Comparison of ENCODE assay signal across 1 cellular context in the genomic region with DNA sequence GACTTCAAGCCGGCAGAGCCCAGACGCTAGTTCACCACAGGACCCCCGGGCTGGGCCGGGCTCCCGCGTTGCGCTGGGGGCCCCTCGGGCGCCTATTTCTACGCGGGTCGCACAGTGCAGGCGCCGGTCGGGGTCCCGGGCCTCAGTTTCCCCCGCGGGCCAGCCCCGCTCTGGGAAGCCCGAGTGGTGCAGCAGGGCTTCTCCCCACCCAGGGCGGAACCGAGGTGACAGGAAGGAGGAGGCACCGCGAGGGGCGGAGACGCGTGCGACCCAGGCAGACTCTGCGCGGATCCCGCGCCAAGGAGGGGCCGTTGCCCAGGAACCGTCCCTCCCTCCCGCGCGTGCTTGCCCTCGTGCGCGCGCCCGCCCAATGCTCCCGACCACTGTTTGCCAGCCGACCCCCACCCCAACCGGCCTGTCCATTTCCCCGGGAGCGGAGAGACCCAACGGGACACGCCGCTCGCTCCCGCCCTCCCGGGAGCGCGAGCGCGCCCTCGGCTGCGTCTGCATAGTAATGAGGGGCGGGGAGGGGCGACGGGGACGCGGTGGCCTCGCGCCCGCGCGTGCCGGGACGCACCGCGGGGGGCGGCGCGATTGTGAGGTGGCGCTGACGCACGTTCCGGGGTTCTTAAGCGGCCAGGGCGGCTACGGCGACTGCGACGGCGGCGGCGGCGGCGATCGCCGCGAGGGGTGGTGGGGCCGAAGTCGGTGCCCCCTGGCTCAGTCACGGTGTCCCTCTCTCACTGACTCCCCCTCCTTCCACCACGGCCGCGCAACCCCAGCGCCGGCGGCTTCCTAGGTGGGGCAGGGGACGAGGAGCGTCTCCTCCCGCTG.
A peak's percentile ranks its signal among the peaks of the same experiment; 100 is the strongest.
TF ChIP-seq lines count a peak whose summit lies in the region.

CPEB2 (plus strand) TSS at position 657 of the 834 bp plus-strand sequence. CDS start 193 bp downstream, outside the sequence.

TF ChIP-seq in HepG2, 621 proteins besides CTCF, POLR2A, EP300 and RAD21 (continued from another document and continues in another):
- TF ChIP-seq E2F1 (CRISPR knock-in tag; IDR thresholded peaks at IDR 0.05) (peak; percentile 69), HNF4A (CRISPR knock-in tag; IDR thresholded peaks at IDR 0.05) (no peak), ZNF766 (CRISPR knock-in tag; IDR thresholded peaks at IDR 0.05; ENCODE audit: borderline replicate concordance) (no peak), ZNF253 (CRISPR knock-in tag; IDR thresholded peaks at IDR 0.05; ENCODE audit: borderline replicate concordance) (0 out of 2 replicates have a peak, but pooled peaks have one; percentile 25), PLRG1 (conservative IDR thresholded peaks at IDR 0.05) (no peak), KDM2A (CRISPR knock-in tag; IDR thresholded peaks at IDR 0.05; ENCODE audit: borderline replicate concordance, low read depth) (peak; percentile 17; the same call in 1 of the 2 replicates), ZNF354B (CRISPR knock-in tag; IDR thresholded peaks at IDR 0.05) (no peak), FUBP1 (CRISPR knock-in tag; IDR thresholded peaks at IDR 0.05; ENCODE audit: borderline replicate concordance) (no peak), POGZ (CRISPR knock-in tag; IDR thresholded peaks at IDR 0.05) (peak; percentile 8), MTA3 (CRISPR knock-in tag; IDR thresholded peaks at IDR 0.05) (no peak), EEA1 (CRISPR knock-in tag; IDR thresholded peaks at IDR 0.05; ENCODE audit: borderline replicate concordance) (no peak), RFX1 (IDR thresholded peaks at IDR 0.05) (peak; percentile 20; the same call in 1 of the 2 replicates), ZNF576 (CRISPR knock-in tag; IDR thresholded peaks at IDR 0.05) (no peak), MTF2 (CRISPR knock-in tag; IDR thresholded peaks at IDR 0.05; ENCODE audit: borderline replicate concordance) (no peak), GABPB1 (CRISPR knock-in tag; IDR thresholded peaks at IDR 0.05) (peak; percentile 89), PHF8 (CRISPR knock-in tag; IDR thresholded peaks at IDR 0.05) (peak; percentile 82), HNRNPH1 (optimal IDR thresholded peaks at IDR 0.05; ENCODE audit: low read depth, low read length) (no peak), JDP2 (CRISPR knock-in tag; IDR thresholded peaks at IDR 0.05; ENCODE audit: borderline replicate concordance) (no peak; the same call in 1 of the 2 replicates), ZNF430 (CRISPR knock-in tag; IDR thresholded peaks at IDR 0.05) (no peak; the same call in 1 of the 2 replicates), ZNF326 (CRISPR knock-in tag; IDR thresholded peaks at IDR 0.05; ENCODE audit: borderline replicate concordance) (no peak), TCF12 (IDR thresholded peaks at IDR 0.05) (no peak), TCF12 (CRISPR knock-in tag; IDR thresholded peaks at IDR 0.05) (no peak), ZNF605 (CRISPR knock-in tag; IDR thresholded peaks at IDR 0.05) (no peak; the same call in 1 of the 2 replicates), ZBTB1 (CRISPR knock-in tag; IDR thresholded peaks at IDR 0.05; ENCODE audit: borderline replicate concordance) (no peak), GFI1 (CRISPR knock-in tag; IDR thresholded peaks at IDR 0.05; ENCODE audit: borderline replicate concordance) (no peak), KDM5B (CRISPR knock-in tag; IDR thresholded peaks at IDR 0.05; ENCODE audit: borderline replicate concordance) (peak; percentile 38; the same call in 1 of the 2 replicates), MIER2 (CRISPR knock-in tag; IDR thresholded peaks at IDR 0.05) (no peak), PHF20 (CRISPR knock-in tag; IDR thresholded peaks at IDR 0.05) (peak; percentile 45; the same call in 1 of the 2 replicates), NR0B2 (CRISPR knock-in tag; IDR thresholded peaks at IDR 0.05) (no peak), ZNF737 (CRISPR knock-in tag; IDR thresholded peaks at IDR 0.05; ENCODE audit: borderline replicate concordance) (no peak), SMC3 (IDR thresholded peaks at IDR 0.05; ENCODE audit: low read length) (no peak), NCOA5 (CRISPR knock-in tag; IDR thresholded peaks at IDR 0.05) (no peak), SP4 (CRISPR knock-in tag; IDR thresholded peaks at IDR 0.05) (peak; percentile 43; the same call in 1 of the 2 replicates), SRY (CRISPR knock-in tag; IDR thresholded peaks at IDR 0.05) (no peak; the same call in 1 of the 2 replicates), KDM3A (CRISPR knock-in tag; IDR thresholded peaks at IDR 0.05; ENCODE audit: low read depth) (0 out of 2 replicates have a peak, but pooled peaks have one; percentile 29), NCOA1 (CRISPR knock-in tag; IDR thresholded peaks at IDR 0.05) (no peak), RELA (CRISPR knock-in tag; IDR thresholded peaks at IDR 0.05) (0 out of 2 replicates have a peak, but pooled peaks have one; percentile 16), POLR2AphosphoS5 (IDR thresholded peaks at IDR 0.05; ENCODE audit: low read depth, low read length) (peak; percentile 82), ZNF468 (CRISPR knock-in tag; IDR thresholded peaks at IDR 0.05) (no peak), ZNF770 (CRISPR knock-in tag; IDR thresholded peaks at IDR 0.05) (0 out of 2 replicates have a peak, but pooled peaks have one; percentile 50), NFRKB (IDR thresholded peaks at IDR 0.05) (no peak), ZNF556 (CRISPR knock-in tag; IDR thresholded peaks at IDR 0.05; ENCODE audit: borderline replicate concordance) (0 out of 2 replicates have a peak, but pooled peaks have one; percentile 22)
- TF ChIP-seq, protein P1, sequence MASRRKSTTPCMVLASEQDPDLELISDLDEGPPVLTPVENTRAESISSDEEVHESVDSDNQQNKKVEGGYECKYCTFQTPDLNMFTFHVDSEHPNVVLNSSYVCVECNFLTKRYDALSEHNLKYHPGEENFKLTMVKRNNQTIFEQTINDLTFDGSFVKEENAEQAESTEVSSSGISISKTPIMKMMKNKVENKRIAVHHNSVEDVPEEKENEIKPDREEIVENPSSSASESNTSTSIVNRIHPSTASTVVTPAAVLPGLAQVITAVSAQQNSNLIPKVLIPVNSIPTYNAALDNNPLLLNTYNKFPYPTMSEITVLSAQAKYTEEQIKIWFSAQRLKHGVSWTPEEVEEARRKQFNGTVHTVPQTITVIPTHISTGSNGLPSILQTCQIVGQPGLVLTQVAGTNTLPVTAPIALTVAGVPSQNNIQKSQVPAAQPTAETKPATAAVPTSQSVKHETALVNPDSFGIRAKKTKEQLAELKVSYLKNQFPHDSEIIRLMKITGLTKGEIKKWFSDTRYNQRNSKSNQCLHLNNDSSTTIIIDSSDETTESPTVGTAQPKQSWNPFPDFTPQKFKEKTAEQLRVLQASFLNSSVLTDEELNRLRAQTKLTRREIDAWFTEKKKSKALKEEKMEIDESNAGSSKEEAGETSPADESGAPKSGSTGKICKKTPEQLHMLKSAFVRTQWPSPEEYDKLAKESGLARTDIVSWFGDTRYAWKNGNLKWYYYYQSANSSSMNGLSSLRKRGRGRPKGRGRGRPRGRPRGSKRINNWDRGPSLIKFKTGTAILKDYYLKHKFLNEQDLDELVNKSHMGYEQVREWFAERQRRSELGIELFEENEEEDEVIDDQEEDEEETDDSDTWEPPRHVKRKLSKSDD (CRISPR knock-in tag; IDR thresholded peaks at IDR 0.05; ENCODE audit: low read depth) = peak; percentile 75; the same call in 1 of the 2 replicates
- TF ChIP-seq, protein P2, sequence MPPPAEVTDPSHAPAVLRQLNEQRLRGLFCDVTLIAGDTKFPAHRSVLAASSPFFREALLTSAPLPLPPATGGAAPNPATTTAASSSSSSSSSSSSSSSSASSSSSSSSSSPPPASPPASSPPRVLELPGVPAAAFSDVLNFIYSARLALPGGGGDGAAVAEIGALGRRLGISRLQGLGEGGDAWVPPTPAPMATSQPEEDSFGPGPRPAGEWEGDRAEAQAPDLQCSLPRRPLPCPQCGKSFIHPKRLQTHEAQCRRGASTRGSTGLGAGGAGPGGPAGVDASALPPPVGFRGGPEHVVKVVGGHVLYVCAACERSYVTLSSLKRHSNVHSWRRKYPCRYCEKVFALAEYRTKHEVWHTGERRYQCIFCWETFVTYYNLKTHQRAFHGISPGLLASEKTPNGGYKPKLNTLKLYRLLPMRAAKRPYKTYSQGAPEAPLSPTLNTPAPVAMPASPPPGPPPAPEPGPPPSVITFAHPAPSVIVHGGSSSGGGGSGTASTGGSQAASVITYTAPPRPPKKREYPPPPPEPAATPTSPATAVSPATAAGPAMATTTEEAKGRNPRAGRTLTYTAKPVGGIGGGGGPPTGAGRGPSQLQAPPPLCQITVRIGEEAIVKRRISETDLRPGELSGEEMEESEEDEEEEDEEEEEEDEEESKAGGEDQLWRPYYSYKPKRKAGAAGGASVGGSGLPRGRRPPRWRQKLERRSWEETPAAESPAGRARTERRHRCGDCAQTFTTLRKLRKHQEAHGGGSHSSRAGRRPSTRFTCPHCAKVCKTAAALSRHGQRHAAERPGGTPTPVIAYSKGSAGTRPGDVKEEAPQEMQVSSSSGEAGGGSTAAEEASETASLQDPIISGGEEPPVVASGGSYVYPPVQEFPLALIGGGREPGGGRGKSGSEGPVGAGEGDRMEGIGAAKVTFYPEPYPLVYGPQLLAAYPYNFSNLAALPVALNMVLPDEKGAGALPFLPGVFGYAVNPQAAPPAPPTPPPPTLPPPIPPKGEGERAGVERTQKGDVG (CRISPR knock-in tag; IDR thresholded peaks at IDR 0.05; ENCODE audit: borderline replicate concordance) = no peak
- TF ChIP-seq, protein P3, sequence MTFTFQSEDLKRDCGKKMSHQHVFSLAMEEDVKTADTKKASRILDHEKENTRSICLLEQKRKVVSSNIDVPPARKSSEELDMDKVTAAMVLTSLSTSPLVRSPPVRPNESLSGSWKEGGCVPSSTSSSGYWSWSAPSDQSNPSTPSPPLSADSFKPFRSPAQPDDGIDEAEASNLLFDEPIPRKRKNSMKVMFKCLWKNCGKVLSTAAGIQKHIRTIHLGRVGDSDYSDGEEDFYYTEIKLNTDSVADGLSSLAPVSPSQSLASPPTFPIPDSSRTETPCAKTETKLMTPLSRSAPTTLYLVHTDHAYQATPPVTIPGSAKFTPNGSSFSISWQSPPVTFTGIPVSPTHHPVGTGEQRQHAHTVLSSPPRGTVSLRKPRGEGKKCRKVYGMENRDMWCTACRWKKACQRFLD (CRISPR knock-in tag; IDR thresholded peaks at IDR 0.05; ENCODE audit: borderline replicate concordance) = peak; percentile 26; the same call in 1 of the 2 replicates
- TF ChIP-seq, protein P4, sequence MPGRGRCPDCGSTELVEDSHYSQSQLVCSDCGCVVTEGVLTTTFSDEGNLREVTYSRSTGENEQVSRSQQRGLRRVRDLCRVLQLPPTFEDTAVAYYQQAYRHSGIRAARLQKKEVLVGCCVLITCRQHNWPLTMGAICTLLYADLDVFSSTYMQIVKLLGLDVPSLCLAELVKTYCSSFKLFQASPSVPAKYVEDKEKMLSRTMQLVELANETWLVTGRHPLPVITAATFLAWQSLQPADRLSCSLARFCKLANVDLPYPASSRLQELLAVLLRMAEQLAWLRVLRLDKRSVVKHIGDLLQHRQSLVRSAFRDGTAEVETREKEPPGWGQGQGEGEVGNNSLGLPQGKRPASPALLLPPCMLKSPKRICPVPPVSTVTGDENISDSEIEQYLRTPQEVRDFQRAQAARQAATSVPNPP (CRISPR knock-in tag; IDR thresholded peaks at IDR 0.05) = 0 out of 2 replicates have a peak, but pooled peaks have one; percentile 22
- TF ChIP-seq, protein P5, sequence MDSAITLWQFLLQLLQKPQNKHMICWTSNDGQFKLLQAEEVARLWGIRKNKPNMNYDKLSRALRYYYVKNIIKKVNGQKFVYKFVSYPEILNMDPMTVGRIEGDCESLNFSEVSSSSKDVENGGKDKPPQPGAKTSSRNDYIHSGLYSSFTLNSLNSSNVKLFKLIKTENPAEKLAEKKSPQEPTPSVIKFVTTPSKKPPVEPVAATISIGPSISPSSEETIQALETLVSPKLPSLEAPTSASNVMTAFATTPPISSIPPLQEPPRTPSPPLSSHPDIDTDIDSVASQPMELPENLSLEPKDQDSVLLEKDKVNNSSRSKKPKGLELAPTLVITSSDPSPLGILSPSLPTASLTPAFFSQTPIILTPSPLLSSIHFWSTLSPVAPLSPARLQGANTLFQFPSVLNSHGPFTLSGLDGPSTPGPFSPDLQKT (CRISPR knock-in tag; IDR thresholded peaks at IDR 0.05; ENCODE audit: borderline replicate concordance) = no peak
